Comparison of ENCODE assay signal across 22 cellular contexts in genomic region chr11:20025331-20025840, GRCh38.
A peak's percentile ranks its signal among the peaks of the same experiment; 100 is the strongest.
DNase-seq lines count a peak whose midpoint lies in the region; ATAC-seq, FAIRE-seq and TF ChIP-seq lines count a peak whose summit lies in the region.
"Had no signal": no experiment of that assay in that cellular context is flagged by ENCODE, and none has a peak within 500 bp of the region (broad histone marks: within the 10 kb centered on the region; RNA-seq: fewer than 3 reads in every experiment).

No MANE protein-coding gene starts in this region.

- peak overlapping the region; percentile 89 for H3K4me3 Mint-ChIP-seq in nephron progenitor cell
- H3K4me3 Mint-ChIP-seq in naive thymus-derived CD4-positive, alpha-beta T cell = no peak overlapping the region
- H3K4me3 Mint-ChIP-seq: activated CD4-positive, alpha-beta T cell treated with anti-CD3 and anti-CD28 coated beads, Interleukin-2, amount 10 ng/mL, durations not matched to agents 7 days and 5 days; activated naive CD4-positive, alpha-beta T cell treated with anti-CD3 and anti-CD28 coated beads, Interleukin-2, amount 10 ng/mL, durations not matched to agents 7 days and 5 days had no signal

- peaks cover 68% of the 10 kb centered on the region for H3K4me1 Mint-ChIP-seq in nephron progenitor cell
- H3K4me1 Mint-ChIP-seq in naive thymus-derived CD4-positive, alpha-beta T cell = no peaks in the 10 kb centered on the region
- H3K4me1 Mint-ChIP-seq: activated CD4-positive, alpha-beta T cell treated with anti-CD3 and anti-CD28 coated beads, Interleukin-2, amount 10 ng/mL, durations not matched to agents 7 days and 5 days; activated naive CD4-positive, alpha-beta T cell treated with anti-CD3 and anti-CD28 coated beads, Interleukin-2, amount 10 ng/mL, durations not matched to agents 7 days and 5 days had no signal

- CTCF ChIA-PET in RWPE1 (lab: Yijun Ruan, JAX) = interaction anchor here (0.6 to 2.1 kb wide), 2 partner anchors 103 to 107 kb away, joined by 3 to 6 read pairs; no protein-coding TSS in a partner anchor
- CTCF ChIA-PET in naive thymus-derived CD4-positive, alpha-beta T cell (lab: Charles Lee) = no interaction called here

- ATAC-seq in activated naive CD4-positive, alpha-beta T cell treated with anti-CD3 and anti-CD28 coated beads, Interleukin-2, amount 50 U/mL, for 72 hours = no peak
- no peak for ATAC-seq in naive thymus-derived CD4-positive, alpha-beta T cell
- ATAC-seq: GM12878, heart right ventricle had no signal

- H3K36me3 ChIP-seq in naive thymus-derived CD4-positive, alpha-beta T cell (ENCODE audit: control insufficient read depth in 2 of 3, insufficient read depth in 3 of 3, low read length in 3 of 3) = no peaks in the 10 kb centered on the region
- H3K36me3 ChIP-seq: heart right ventricle, ovary, Peyer's patch, thoracic aorta had no signal

- H3K27ac Mint-ChIP-seq in nephron progenitor cell = no peak overlapping the region
- H3K27ac Mint-ChIP-seq in activated naive CD4-positive, alpha-beta T cell treated with anti-CD3 and anti-CD28 coated beads, Interleukin-2, amount 50 U/mL, for 72 hours = no peak overlapping the region
- no peak overlapping the region for H3K27ac Mint-ChIP-seq in naive thymus-derived CD4-positive, alpha-beta T cell
- H3K27ac Mint-ChIP-seq: activated CD4-positive, alpha-beta T cell treated with anti-CD3 and anti-CD28 coated beads, Interleukin-2, amount 10 ng/mL, durations not matched to agents 7 days and 5 days; activated naive CD4-positive, alpha-beta T cell treated with anti-CD3 and anti-CD28 coated beads, Interleukin-2, amount 10 ng/mL, durations not matched to agents 7 days and 5 days had no signal

- H3K4me1 ChIP-seq in naive thymus-derived CD4-positive, alpha-beta T cell (ENCODE audit: control insufficient read depth in 2 of 2, insufficient read depth in 2 of 2, low read length in 2 of 2) = no peaks in the 10 kb centered on the region
- H3K4me1 ChIP-seq: Peyer's patch had no signal

- H3K4me3 ChIP-seq in epithelial cell of proximal tubule (ENCODE audit: low read depth, low read length) = peak overlapping the region; percentile 48
- H3K4me3 ChIP-seq in naive thymus-derived CD4-positive, alpha-beta T cell (ENCODE audit: low read length) = no peak overlapping the region
- H3K4me3 ChIP-seq: GM12878, heart right ventricle, ovary, Peyer's patch, skin epidermis, thoracic aorta had no signal

- H3K27me3 Mint-ChIP-seq in nephron progenitor cell (ENCODE audit: low read depth, poor library complexity) = peaks cover 8% of the 10 kb centered on the region
- peaks cover 0 to 11% (median 0%) of the 10 kb centered on the region in 5 donors for H3K27me3 Mint-ChIP-seq in naive thymus-derived CD4-positive, alpha-beta T cell

- no peaks in the 10 kb centered on the region for H3K9me3 ChIP-seq in naive thymus-derived CD4-positive, alpha-beta T cell (ENCODE audit: control insufficient read depth in 2 of 3, low read length in 3 of 3)
- H3K9me3 ChIP-seq: heart right ventricle, ovary, Peyer's patch, thoracic aorta had no signal

- no peaks in the 10 kb centered on the region for H3K36me3 Mint-ChIP-seq in nephron progenitor cell (ENCODE audit: low read depth)
- H3K36me3 Mint-ChIP-seq in activated naive CD4-positive, alpha-beta T cell treated with anti-CD3 and anti-CD28 coated beads, Interleukin-2, amount 50 U/mL, for 72 hours = no peaks in the 10 kb centered on the region
- H3K36me3 Mint-ChIP-seq in naive thymus-derived CD4-positive, alpha-beta T cell = no peaks in the 10 kb centered on the region
- H3K36me3 Mint-ChIP-seq: activated naive CD4-positive, alpha-beta T cell treated with anti-CD3 and anti-CD28 coated beads, Interleukin-2, amount 10 ng/mL, durations not matched to agents 7 days and 5 days had no signal

- H3K9me3 Mint-ChIP-seq in nephron progenitor cell = no peaks in the 10 kb centered on the region
- H3K9me3 Mint-ChIP-seq in activated naive CD4-positive, alpha-beta T cell treated with anti-CD3 and anti-CD28 coated beads, Interleukin-2, amount 50 U/mL, for 72 hours = no peaks in the 10 kb centered on the region
- no peaks in the 10 kb centered on the region for H3K9me3 Mint-ChIP-seq in naive thymus-derived CD4-positive, alpha-beta T cell
- H3K9me3 Mint-ChIP-seq: activated CD4-positive, alpha-beta T cell treated with anti-CD3 and anti-CD28 coated beads, Interleukin-2, amount 10 ng/mL, durations not matched to agents 7 days and 5 days; activated naive CD4-positive, alpha-beta T cell treated with anti-CD3 and anti-CD28 coated beads, Interleukin-2, amount 10 ng/mL, durations not matched to agents 7 days and 5 days had no signal

- POLR2A ChIA-PET in RWPE1 (lab: Yijun Ruan, JAX; ENCODE audit: low non-redundant PET) = no interaction called here
- POLR2A ChIA-PET in naive thymus-derived CD4-positive, alpha-beta T cell (lab: Charles Lee) = no interaction called here

- peak; percentile 78 for DNase-seq in ELF-1 (ENCODE audit: low read depth, low spot score)
- no peak for DNase-seq in RWPE1 (ENCODE audit: low spot score)
- no peak for DNase-seq in epithelial cell of proximal tubule (ENCODE audit: low read depth)
- no peak for DNase-seq in nephron progenitor cell
- DNase-seq in activated naive CD4-positive, alpha-beta T cell treated with anti-CD3 and anti-CD28 coated beads, Interleukin-2, amount 50 U/mL, for 72 hours (ENCODE audit: low spot score in 2 of 2) = no peak
- no peak for DNase-seq in GM19239 (ENCODE audit: insufficient read length, low spot score)
- no peak for DNase-seq in NCI-H1048 (lab: John Stamatoyannopoulos, UW)
- no peak for DNase-seq in naive thymus-derived CD4-positive, alpha-beta T cell
- DNase-seq: activated CD4-positive, alpha-beta T cell treated with anti-CD3 and anti-CD28 coated beads, Interleukin-2, amount 10 ng/mL, durations not matched to agents 7 days and 5 days; activated naive CD4-positive, alpha-beta T cell treated with anti-CD3 and anti-CD28 coated beads, Interleukin-2, amount 10 ng/mL, durations not matched to agents 7 days and 5 days; activated T-cell treated with anti-CD3 and anti-CD28 coated beads for 4 hours; GDM1; heart right ventricle; kidney glomerular epithelial cell; NCI-H1105 treated with DMSO at 0.1 percent for 48 hours; NCI-H774; ovary; Peyer's patch had no signal

- FAIRE-seq in GM19239 (lab: Jason Lieb, UNC) = no peak
- FAIRE-seq: GM12878 had no signal

- intact Hi-C loops in naive thymus-derived CD4-positive, alpha-beta T cell (cut with micrococcal nuclease) = no loop called here

- no peak for TF ChIP-seq CTCF in RWPE1 (conservative IDR thresholded peaks at IDR 0.05; ENCODE audit: low read depth)
- TF ChIP-seq CTCF in epithelial cell of proximal tubule (conservative IDR thresholded peaks at IDR 0.05; ENCODE audit: low read depth, low read length) = no peak
- no peak for TF ChIP-seq CTCF in nephron progenitor cell (IDR thresholded peaks at IDR 0.05)

- no peaks in the 10 kb centered on the region for H3K27me3 ChIP-seq in naive thymus-derived CD4-positive, alpha-beta T cell (ENCODE audit: control insufficient read depth in 2 of 2, insufficient read depth in 2 of 2, low read length in 2 of 2)
- H3K27me3 ChIP-seq: heart right ventricle, ovary, Peyer's patch had no signal

- H3K27ac ChIP-seq in RWPE1 = peak overlapping the region; percentile 29; the same call in 1 of the 2 replicates
- no peak overlapping the region for H3K27ac ChIP-seq in naive thymus-derived CD4-positive, alpha-beta T cell (ENCODE audit: low read depth, low read length)
- H3K27ac ChIP-seq: heart right ventricle, KMS-11, ovary, Peyer's patch, skin epidermis, thoracic aorta had no signal
